Comparison of ENCODE assay signal across 8 cellular contexts in the genomic region with DNA sequence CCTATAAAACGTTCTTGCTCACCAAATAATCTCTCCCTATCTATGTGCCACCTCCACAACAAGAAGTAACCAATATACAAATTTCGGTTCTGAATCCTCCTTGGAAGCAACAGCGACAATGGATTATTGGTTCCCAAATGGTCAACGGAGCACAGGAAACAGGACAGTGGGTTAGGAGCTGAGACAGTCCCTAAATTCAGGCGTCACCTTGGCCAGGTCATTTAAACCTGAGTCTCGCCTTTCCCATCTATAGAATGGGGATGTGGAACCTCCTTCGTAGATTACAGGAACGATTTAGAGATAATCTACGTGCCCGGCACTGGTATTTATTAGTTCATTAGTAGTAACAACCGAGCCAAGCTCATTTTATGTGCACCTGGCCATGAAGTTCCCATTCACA. TPM values are rescaled to one million over a fixed set of nuclear protein-coding genes. Genes with fewer than 3 reads are reported as not detected.
A peak's percentile ranks its signal among the peaks of the same experiment; 100 is the strongest.
DNase-seq lines count a peak whose midpoint lies in the region; ATAC-seq and TF ChIP-seq lines count a peak whose summit lies in the region.

No MANE protein-coding gene starts in this region.

- peaks cover 4% of the 10 kb centered on the region for H3K36me3 Mint-ChIP-seq in activated CD4-positive, alpha-beta T cell treated with anti-CD3 and anti-CD28 coated beads for 36 hours (ENCODE audit: low read depth)
- H3K36me3 Mint-ChIP-seq in activated CD8-positive, alpha-beta T cell treated with anti-CD3 and anti-CD28 coated beads, Interleukin-2, amount 10 ng/mL, durations not matched to agents 7 days and 5 days (ENCODE audit: low read depth), result no peaks in the 10 kb centered on the region

- ATAC-seq in activated CD4-positive, alpha-beta T cell treated with anti-CD3 and anti-CD28 coated beads for 36 hours, result no peak
- ATAC-seq in activated CD8-positive, alpha-beta T cell treated with anti-CD3 and anti-CD28 coated beads, Interleukin-2, amount 10 ng/mL, durations not matched to agents 7 days and 5 days, result no peak
- ATAC-seq in GM18505 (IDR thresholded peaks at IDR 0.05; ENCODE audit: unreplicated experiment) (no peak), GM21423 (IDR thresholded peaks at IDR 0.05; ENCODE audit: unreplicated experiment) (no peak)

- H3K27ac Mint-ChIP-seq in activated CD4-positive, alpha-beta T cell treated with anti-CD3 and anti-CD28 coated beads for 36 hours, result no peak overlapping the region
- H3K27ac Mint-ChIP-seq in activated CD8-positive, alpha-beta T cell treated with anti-CD3 and anti-CD28 coated beads, Interleukin-2, amount 10 ng/mL, durations not matched to agents 7 days and 5 days, result no peak overlapping the region

- no peaks in the 10 kb centered on the region for H3K9me3 ChIP-seq in iPS-20b (ENCODE audit: insufficient read depth, low read depth, low read length)
- no peaks in the 10 kb centered on the region for H3K9me3 ChIP-seq in stomach

- no peak for TF ChIP-seq EP300 in stomach (IDR thresholded peaks at IDR 0.05)

- TF ChIP-seq CTCF in stomach (IDR thresholded peaks at IDR 0.05), result no peak

- no peak for DNase-seq in activated CD4-positive, alpha-beta T cell treated with anti-CD3 and anti-CD28 coated beads for 36 hours
- no peak for DNase-seq in activated CD4-positive, alpha-beta T cell treated with anti-CD3 and anti-CD28 coated beads for 1 hour
- no peak for DNase-seq in activated CD8-positive, alpha-beta T cell treated with anti-CD3 and anti-CD28 coated beads, Interleukin-2, amount 10 ng/mL, durations not matched to agents 7 days and 5 days
- DNase-seq in stomach (no peak), T-helper 9 cell (no peak)

- H3K27ac ChIP-seq in iPS-20b (ENCODE audit: low read length) (no peak overlapping the region), stomach (peak overlapping the region in 3 of 5 donors; percentile 80 to 88 (median 84))

- peak overlapping the region; percentile 83; the same call in 1 of the 2 replicates for H3K9ac ChIP-seq in iPS-20b (ENCODE audit: low read depth, low read length)

- WGBS in stomach, 5 donors, result 46 to 62% (median 53%) methylated on average over 11 of the region's 11 CpGs

- intact Hi-C loops in activated CD4-positive, alpha-beta T cell treated with anti-CD3 and anti-CD28 coated beads for 36 hours (cut with DNase I, micrococcal nuclease), result loop anchor here (2.0 to 5.0 kb wide), 8 partner anchors 89 to 1777 kb away; partner anchors contain the start of genes C12orf75 (in 1 of the 2), CHST11 (in 1 of the 2) and EID3 (in 1 of the 2)
- intact Hi-C loops in stomach (cut with DNase I; ENCODE audit: low total_unique reads), result no loop called here

- no peaks in the 10 kb centered on the region for H3K27me3 Mint-ChIP-seq in activated CD4-positive, alpha-beta T cell treated with anti-CD3 and anti-CD28 coated beads for 36 hours
- H3K27me3 Mint-ChIP-seq in activated CD8-positive, alpha-beta T cell treated with anti-CD3 and anti-CD28 coated beads, Interleukin-2, amount 10 ng/mL, durations not matched to agents 7 days and 5 days (ENCODE audit: low read depth), result peaks cover 17% of the 10 kb centered on the region

- peak overlapping the region; percentile 77 for H3K4me3 Mint-ChIP-seq in activated CD4-positive, alpha-beta T cell treated with anti-CD3 and anti-CD28 coated beads for 36 hours
- peak overlapping the region; percentile 75 for H3K4me3 Mint-ChIP-seq in activated CD8-positive, alpha-beta T cell treated with anti-CD3 and anti-CD28 coated beads, Interleukin-2, amount 10 ng/mL, durations not matched to agents 7 days and 5 days

- no peaks in the 10 kb centered on the region for H3K36me3 ChIP-seq in iPS-20b (ENCODE audit: insufficient read depth, low read depth, low read length)
- H3K36me3 ChIP-seq in stomach, result peaks cover 0 to 7% (median 0%) of the 10 kb centered on the region in 4 donors

- peaks cover 22% of the 10 kb centered on the region for H3K4me1 Mint-ChIP-seq in activated CD4-positive, alpha-beta T cell treated with anti-CD3 and anti-CD28 coated beads for 36 hours
- H3K4me1 Mint-ChIP-seq in activated CD8-positive, alpha-beta T cell treated with anti-CD3 and anti-CD28 coated beads, Interleukin-2, amount 10 ng/mL, durations not matched to agents 7 days and 5 days (ENCODE audit: low read depth), result peaks cover 18% of the 10 kb centered on the region

- H3K27me3 ChIP-seq in iPS-20b (ENCODE audit: insufficient read depth, low read length), result peaks cover 10% of the 10 kb centered on the region
- H3K27me3 ChIP-seq in stomach, result no peaks in the 10 kb centered on the region

- no peak for TF ChIP-seq POLR2A in stomach (IDR thresholded peaks at IDR 0.05)
- TF ChIP-seq POLR2A in GM18505 (IDR thresholded peaks at IDR 0.05; ENCODE audit: borderline replicate concordance, extremely low read depth, insufficient read depth, insufficient read length), result no peak

- POLR2A ChIA-PET in activated CD4-positive, alpha-beta T cell treated with anti-CD3 and anti-CD28 coated beads for 36 hours (lab: Charles Lee), result interaction anchor here (0.7 kb wide), 1 partner anchor 10 kb away, joined by 3 read pairs; no protein-coding TSS in a partner anchor
- POLR2A ChIA-PET in activated CD8-positive, alpha-beta T cell treated with anti-CD3 and anti-CD28 coated beads, Interleukin-2, amount 10 ng/mL, durations not matched to agents 7 days and 5 days (lab: Charles Lee), result interaction anchor here (1.1 kb wide), 1 partner anchor 67 kb away, joined by 3 read pairs; no protein-coding TSS in a partner anchor

- no peaks in the 10 kb centered on the region for H3K9me3 Mint-ChIP-seq in activated CD4-positive, alpha-beta T cell treated with anti-CD3 and anti-CD28 coated beads for 36 hours (ENCODE audit: low read depth)
- no peaks in the 10 kb centered on the region for H3K9me3 Mint-ChIP-seq in activated CD8-positive, alpha-beta T cell treated with anti-CD3 and anti-CD28 coated beads, Interleukin-2, amount 10 ng/mL, durations not matched to agents 7 days and 5 days (ENCODE audit: insufficient read depth)

- CTCF ChIA-PET in activated CD4-positive, alpha-beta T cell treated with anti-CD3 and anti-CD28 coated beads for 36 hours (lab: Charles Lee), result no interaction called here
- CTCF ChIA-PET in activated CD8-positive, alpha-beta T cell treated with anti-CD3 and anti-CD28 coated beads, Interleukin-2, amount 10 ng/mL, durations not matched to agents 7 days and 5 days (lab: Charles Lee), result no interaction called here

- H3K4me1 ChIP-seq in iPS-20b (ENCODE audit: insufficient read depth, low read length), result peaks cover 2% of the 10 kb centered on the region
- peaks cover 13 to 45% (median 35%) of the 10 kb centered on the region in 4 donors for H3K4me1 ChIP-seq in stomach

- H3K4me3 ChIP-seq in iPS-20b (ENCODE audit: low read length), result peak overlapping the region; percentile 85
- peak overlapping the region; percentile 78 to 94 (median 92) for H3K4me3 ChIP-seq in stomach

RNA-seq across cellular contexts. Expression of gene NT5DC3, which starts 1.1 kb away (rescaled TPM):
- total RNA-seq in activated CD4-positive, alpha-beta T cell treated with anti-CD3 and anti-CD28 coated beads for 36 hours, result 1 to 10 TPM; 7.3 to 8.9 TPM
- 1 to 10 TPM; 3.1 to 3.3 TPM for total RNA-seq in activated CD8-positive, alpha-beta T cell treated with anti-CD3 and anti-CD28 coated beads, Interleukin-2, amount 10 ng/mL, durations not matched to agents 7 days and 5 days
- total RNA-seq in stomach, result 10 to 100 TPM in 3 of 5 donors, 1 to 10 TPM in 2; 7.6 to 42.9 (median 13.6) TPM
- 1 to 10 TPM in 1 of 3 donors, under 1 TPM in 2; 0.76 to 3.5 (median 0.81) TPM for polyA plus RNA-seq in stomach
